ENCODE assay signal across 1 cellular context in genomic region chr1:88060112-88060673, GRCh38.
TF ChIP-seq lines count a peak whose summit lies in the region.

No MANE protein-coding gene starts in this region.

TF ChIP-seq in GM23338, 12 proteins besides CTCF, POLR2A, EP300 and RAD21 (continued from another document):
- TF ChIP-seq ZNF462 (CRISPR knock-in tag; IDR thresholded peaks at IDR 0.05), result no peak
- TF ChIP-seq EZH2 (IDR thresholded peaks at IDR 0.05; ENCODE audit: low read depth, unreplicated experiment), result no peak
- TF ChIP-seq, protein P1, sequence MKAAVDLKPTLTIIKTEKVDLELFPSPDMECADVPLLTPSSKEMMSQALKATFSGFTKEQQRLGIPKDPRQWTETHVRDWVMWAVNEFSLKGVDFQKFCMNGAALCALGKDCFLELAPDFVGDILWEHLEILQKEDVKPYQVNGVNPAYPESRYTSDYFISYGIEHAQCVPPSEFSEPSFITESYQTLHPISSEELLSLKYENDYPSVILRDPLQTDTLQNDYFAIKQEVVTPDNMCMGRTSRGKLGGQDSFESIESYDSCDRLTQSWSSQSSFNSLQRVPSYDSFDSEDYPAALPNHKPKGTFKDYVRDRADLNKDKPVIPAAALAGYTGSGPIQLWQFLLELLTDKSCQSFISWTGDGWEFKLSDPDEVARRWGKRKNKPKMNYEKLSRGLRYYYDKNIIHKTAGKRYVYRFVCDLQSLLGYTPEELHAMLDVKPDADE (IDR thresholded peaks at IDR 0.05), result no peak
- no peak for TF ChIP-seq REST (IDR thresholded peaks at IDR 0.05; ENCODE audit: unreplicated experiment)
- TF ChIP-seq STAT1 (IDR thresholded peaks at IDR 0.05; ENCODE audit: unreplicated experiment), result no peak
